13 cellular contexts compared by ENCODE assay signal in genomic region chr11:94780432-94780831, GRCh38. TPM values are rescaled to one million over a fixed set of nuclear protein-coding genes. Genes with fewer than 3 reads are reported as not detected.
DNase-seq lines count a peak whose midpoint lies in the region; ATAC-seq and TF ChIP-seq lines count a peak whose summit lies in the region.
"Had no signal": no experiment of that assay in that cellular context is flagged by ENCODE, and none has a peak within 500 bp of the region (broad histone marks: within the 10 kb centered on the region; RNA-seq: fewer than 3 reads in every experiment).

No MANE protein-coding gene starts in this region.

- no peak overlapping the region for H2BK15ac ChIP-seq in IMR-90 (ENCODE audit: low read depth, low read length)

- no peak overlapping the region for H3K14ac ChIP-seq in IMR-90 (replicated peaks; ENCODE audit: low read depth, low read length)

- H2BK20ac ChIP-seq in IMR-90 (ENCODE audit: low read depth, low read length): no peak overlapping the region

- peak overlapping the region; percentile 35 for H3K18ac ChIP-seq in IMR-90 (ENCODE audit: low read depth, low read length)

- H2AK5ac ChIP-seq in IMR-90 (ENCODE audit: low read depth, low read length): no peak overlapping the region

- TF ChIP-seq CTCF in IMR-90 (conservative IDR thresholded peaks at IDR 0.05; ENCODE audit: low read depth, low read length) (no peak), nephron (IDR thresholded peaks at IDR 0.05; ENCODE audit: unreplicated experiment in 3 of 3) (no peak), GM13977 (IDR thresholded peaks at IDR 0.05; ENCODE audit: extremely low read depth, insufficient read depth, missing control alignments) (no peak)

- no peaks in the 10 kb centered on the region for H3K27me3 Mint-ChIP-seq in nephron (ENCODE audit: low read depth)
- H3K27me3 Mint-ChIP-seq: type B pancreatic cell had no signal

- no peak overlapping the region for H3K4ac ChIP-seq in IMR-90 (ENCODE audit: low read depth, low read length)

- H3K9me3 ChIP-seq in BLaER1 (no peaks in the 10 kb centered on the region), IMR-90 (ENCODE audit: control insufficient read depth, insufficient read depth, low read length) (no peaks in the 10 kb centered on the region)
- H3K9me3 ChIP-seq: pancreas had no signal

- H3K4me3 Mint-ChIP-seq in nephron: no peak overlapping the region
- H3K4me3 Mint-ChIP-seq: type B pancreatic cell had no signal

- peaks cover 31 to 67% of the 10 kb centered on the region in 2 experiments for H3K79me1 ChIP-seq in IMR-90 (ENCODE audit: low read depth in 1 of 2, low read length in 2 of 2)

- H3K27me3 ChIP-seq in BLaER1: no peaks in the 10 kb centered on the region
- H3K27me3 ChIP-seq in IMR-90 (ENCODE audit: control insufficient read depth, insufficient read depth, low read length): no peaks in the 10 kb centered on the region
- H3K27me3 ChIP-seq: pancreas had no signal

- no peak for TF ChIP-seq POLR2A in IMR-90 (IDR thresholded peaks at IDR 0.05; ENCODE audit: low read depth, low read length)

- dilution Hi-C loops in IMR-90 (cut with HindIII; ENCODE audit: low sequenced_read_pairs, unreplicated experiment): no loop called here

- no peak overlapping the region for H4K91ac ChIP-seq in IMR-90 (ENCODE audit: insufficient read depth, low read depth, low read length)

- no peak overlapping the region for H2AFZ ChIP-seq in IMR-90 (replicated peaks; ENCODE audit: low read length, poor library complexity)

- no CpG with 5 or more reads among the region's 3 CpGs for WGBS in IMR-90 (ENCODE audit: extremely low coverage in 2 of 2, insufficient read length in 1 of 2), 2 experiments

- BruUV-seq in IMR-90 (replicated peaks; lab: Mats Ljungman, UMichigan): no TSS peak

- peak overlapping the region; percentile 52; the same call in 1 of the 2 replicates for H2BK120ac ChIP-seq in IMR-90 (ENCODE audit: low read depth, low read length)

- H3K23ac ChIP-seq in IMR-90 (ENCODE audit: low read depth, low read length): peak overlapping the region; percentile 86; the same call in 1 of the 2 replicates

- no peak for ATAC-seq in IMR-90 (ENCODE audit: low read depth)
- no peak for ATAC-seq in GM21360 (IDR thresholded peaks at IDR 0.05; ENCODE audit: unreplicated experiment)
- ATAC-seq: GM12878, pancreas had no signal

- H4K20me1 ChIP-seq in BLaER1: peaks cover 99% of the 10 kb centered on the region
- peaks cover 40% of the 10 kb centered on the region for H4K20me1 ChIP-seq in IMR-90 (ENCODE audit: insufficient read depth, low read length)

- DNase-seq in IMR-90 (no peak), dermis blood vessel endothelial cell (peak; percentile 26), pons (ENCODE audit: low spot score) (no peak), NCI-H226 (no peak), GM13977 (ENCODE audit: low spot score) (no peak)
- DNase-seq: aorta, kidney, pancreas had no signal

- peak overlapping the region; percentile 62 for H2BK5ac ChIP-seq in IMR-90 (ENCODE audit: low read depth, low read length, poor library complexity, severe bottlenecking)

- CTCF ChIA-PET in IMR-90 (lab: Yijun Ruan, JAX): interaction anchor here (0.6 kb wide), 2 partner anchors 83 to 168 kb away, joined by 3 to 6 read pairs; no protein-coding TSS in a partner anchor

- POLR2A ChIA-PET in IMR-90 (lab: Charles Lee; ENCODE audit: unreplicated experiment): no interaction called here

- H3K9me1 ChIP-seq in IMR-90 (ENCODE audit: insufficient read depth, low read length): peaks cover 16% of the 10 kb centered on the region

- H4K8ac ChIP-seq in IMR-90 (ENCODE audit: low read depth in 2 of 2, low read length in 2 of 2): no peak overlapping the region; a peak in 1 of 4 replicates

- no peak overlapping the region for H3K56ac ChIP-seq in IMR-90 (ENCODE audit: extremely low read depth, insufficient read depth, low read length)

- H3K4me3 ChIP-seq in BLaER1: peak overlapping the region; percentile 15; the same call in 1 of the 2 replicates
- peak overlapping the region; percentile 17; the same call in 1 of the 2 replicates for H3K4me3 ChIP-seq in IMR-90 (ENCODE audit: insufficient read depth, low read depth, low read length)
- H3K4me3 ChIP-seq: GM12878, pancreas had no signal

- H3K9ac ChIP-seq in BLaER1 (peak overlapping the region; percentile 50; the same call in 1 of the 2 replicates), IMR-90 (ENCODE audit: low read depth, low read length) (peak overlapping the region; percentile 23; the same call in 1 of the 2 replicates)

- H3K4me1 ChIP-seq in BLaER1: peaks cover 51% of the 10 kb centered on the region
- H3K4me1 ChIP-seq in IMR-90 (ENCODE audit: control insufficient read depth, insufficient read depth, low read length): peaks cover 19% of the 10 kb centered on the region

- H3K4me2 ChIP-seq in BLaER1 (peak overlapping the region; percentile 76), IMR-90 (ENCODE audit: low read depth, low read length) (peak overlapping the region; percentile 93)

- peaks cover 61% of the 10 kb centered on the region for H3K4me1 Mint-ChIP-seq in nephron

- peak overlapping the region; percentile 12; the same call in 1 of the 2 replicates for H3K27ac ChIP-seq in BLaER1
- H3K27ac ChIP-seq in IMR-90 (ENCODE audit: insufficient read depth, low read length): no peak overlapping the region
- H3K27ac ChIP-seq: pancreas had no signal

- H4K5ac ChIP-seq in IMR-90 (ENCODE audit: low read depth, low read length): no peak overlapping the region

- H3K9me3 Mint-ChIP-seq in nephron: no peaks in the 10 kb centered on the region

- H3K36me3 ChIP-seq in BLaER1: no peaks in the 10 kb centered on the region
- no peaks in the 10 kb centered on the region for H3K36me3 ChIP-seq in IMR-90 (ENCODE audit: control insufficient read depth, insufficient read depth, low read length)
- H3K36me3 ChIP-seq: pancreas had no signal

- H3K36me3 Mint-ChIP-seq in nephron (ENCODE audit: low read depth): no peaks in the 10 kb centered on the region
- H3K36me3 Mint-ChIP-seq: type B pancreatic cell had no signal

- H3K27ac Mint-ChIP-seq in nephron: peak overlapping the region; percentile 28 to 77 (median 64)
- H3K27ac Mint-ChIP-seq: type B pancreatic cell had no signal

- in situ Hi-C loops in IMR-90 (cut with MboI; ENCODE audit: low sequenced_read_pairs) (no loop called here), GM13977 (cut with MboI; ENCODE audit: low pct_unique_long_range_greater_than_20kb, low sequenced_read_pairs, unreplicated experiment) (no loop called here)

- no peak overlapping the region for H2AK9ac ChIP-seq in IMR-90 (replicated peaks; ENCODE audit: low read depth, low read length, poor library complexity)

- no peak for TF ChIP-seq RAD21 in IMR-90 (IDR thresholded peaks at IDR 0.05; ENCODE audit: low read length)

- intact Hi-C loops in IMR-90 (cut with micrococcal nuclease): no loop called here

TF ChIP-seq in IMR-90, 13 proteins besides CTCF, POLR2A, EP300 and RAD21:
- TF ChIP-seq MAFK (IDR thresholded peaks at IDR 0.05; ENCODE audit: low read depth, low read length) (no peak), CEBPB (IDR thresholded peaks at IDR 0.05; ENCODE audit: low read depth, low read length) (no peak)

RNA-seq across cellular contexts. Expression of gene AMOTL1, which starts 12.3 kb away (rescaled TPM):
- total RNA-seq in IMR-90 (2012; rRNA removed) (49.5 and 58.6 TPM in 2 replicates), dermis blood vessel endothelial cell (38.1 and 53.4 TPM in 2 replicates)
- polyA plus RNA-seq in IMR-90 (2012; rRNA removed): 18.4 and 18.6 TPM in 2 replicates
- polyA plus RNA-seq in IMR-90 (2012; cell fraction: cytosol; rRNA removed): 7.3 and 11.0 TPM in 2 replicates
- polyA plus RNA-seq in IMR-90 (2012; cell fraction: nucleus; rRNA removed; ENCODE audit: low replicate concordance): 12.2 and 20.9 TPM in 2 replicates
